Comparison of ENCODE assay signal across 8 cellular contexts in the genomic region with DNA sequence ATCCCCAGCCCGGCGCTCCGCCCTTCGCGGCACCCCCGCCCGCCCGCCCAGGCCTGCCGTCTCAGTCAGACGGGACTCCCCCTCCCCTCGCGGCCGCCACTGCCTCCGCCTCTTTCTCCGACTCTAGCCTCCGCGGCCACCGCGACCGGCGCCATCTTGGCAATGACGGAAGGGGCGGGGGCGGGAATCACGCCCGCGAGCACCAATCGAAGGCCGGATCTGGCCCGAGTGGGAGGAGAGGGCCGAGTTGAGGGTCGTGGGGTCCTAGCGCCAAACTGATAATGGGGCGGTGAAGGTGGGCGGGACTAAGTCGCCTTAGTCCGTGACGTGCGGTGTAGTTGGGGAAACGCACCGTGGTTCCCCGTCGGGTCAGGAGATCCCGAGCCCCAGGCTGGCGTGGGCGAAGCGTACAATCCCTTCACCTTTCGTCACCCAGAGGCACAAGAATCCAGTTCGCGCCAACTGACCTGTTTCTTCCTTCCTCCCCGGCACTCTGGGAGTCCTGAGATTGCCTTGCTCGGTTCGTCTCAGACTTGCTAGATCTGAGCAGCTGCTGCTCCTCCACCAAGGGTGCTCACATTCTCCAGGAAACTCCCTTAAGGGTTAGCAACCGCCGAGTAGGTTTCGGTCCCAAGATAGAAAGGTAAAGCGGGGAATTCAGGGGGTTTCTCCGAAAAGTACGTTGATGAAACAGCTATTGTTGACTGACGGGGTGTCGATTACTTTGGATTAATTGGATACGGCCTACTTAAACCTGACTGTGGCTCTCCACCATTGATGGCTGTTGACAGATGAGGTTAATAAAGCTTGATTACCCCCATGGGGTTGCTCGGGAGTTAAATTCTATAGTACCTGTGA. TPM values are rescaled to one million over a fixed set of nuclear protein-coding genes. Genes with fewer than 3 reads are reported as not detected.
A peak's percentile ranks its signal among the peaks of the same experiment; 100 is the strongest.
DNase-seq lines count a peak whose midpoint lies in the region; ATAC-seq and TF ChIP-seq lines count a peak whose summit lies in the region.

A gene (minus strand): TSS at position 164 of the 858 bp plus-strand sequence. CDS start 35,843 bp downstream, outside the sequence.

- H2AFZ ChIP-seq in PC-9 = peak within 1 kb of the TSS; percentile 86

- H3K27me3 Mint-ChIP-seq in activated T-cell treated with anti-CD3 and anti-CD28 coated beads, Interleukin-2, amount 50 U/mL, for 24 hours = no peaks in the 10 kb centered on the region

- H3K27ac Mint-ChIP-seq in activated T-cell treated with anti-CD3 and anti-CD28 coated beads, Interleukin-2, amount 50 U/mL, for 24 hours = peak within 1 kb of the TSS; percentile 99

- no peaks in the 10 kb centered on the region for H3K9me3 Mint-ChIP-seq in activated T-cell treated with anti-CD3 and anti-CD28 coated beads, Interleukin-2, amount 50 U/mL, for 24 hours

- H3K4me3 ChIP-seq in Jurkat, Clone E6-1 (ENCODE audit: low read length) = peak within 1 kb of the TSS; percentile 93
- peak within 1 kb of the TSS; percentile 86 for H3K4me3 ChIP-seq in PC-9
- peak within 1 kb of the TSS; percentile 83 for H3K4me3 ChIP-seq in mucosa of stomach (ENCODE audit: low read length)

- H4K20me1 ChIP-seq in PC-9 (ENCODE audit: insufficient read depth) = no peaks in the 10 kb centered on the region

- H3K79me2 ChIP-seq in PC-9 (ENCODE audit: low read depth) = peaks cover 31% of the 10 kb centered on the region

- no peaks in the 10 kb centered on the region; the same call in 1 of the 2 replicates for H3K9me2 ChIP-seq in PC-9 (ENCODE audit: insufficient read depth)

- peaks cover 18% of the 10 kb centered on the region; the same call in 1 of the 2 replicates for H3F3A ChIP-seq in PC-9 (ENCODE audit: insufficient read depth, low read depth)

- peak; percentile 78 for ATAC-seq in GM21619 (IDR thresholded peaks at IDR 0.05; ENCODE audit: unreplicated experiment)

- peak within 1 kb of the TSS; percentile 97 for H3K4me2 ChIP-seq in PC-9

- BruUV-seq in PC-9 (replicated peaks; lab: Mats Ljungman, UMichigan) = TSS peak; percentile 98

- TF ChIP-seq CTCF in PC-9 (conservative IDR thresholded peaks at IDR 0.05) = no peak

- H3K9ac ChIP-seq in mucosa of stomach (ENCODE audit: low read length) = peak within 1 kb of the TSS; percentile 89

- H3K4me1 ChIP-seq in PC-9 (replicated peaks; ENCODE audit: insufficient read depth) (peaks cover 41% of the 10 kb centered on the region), mucosa of stomach (ENCODE audit: control insufficient read depth, insufficient read depth, low read length) (peaks cover 9% of the 10 kb centered on the region)

- POLR2A ChIA-PET in PC-9 (lab: Charles Lee; ENCODE audit: unreplicated experiment) = interaction anchor here (0.6 kb wide), 1 partner anchor 138 kb away, joined by 16 read pairs; no protein-coding TSS in a partner anchor

- H3K36me3 ChIP-seq in PC-9 (ENCODE audit: low read depth) (no peaks in the 10 kb centered on the region), mucosa of stomach (ENCODE audit: control insufficient read depth, insufficient read depth, low read length) (no peaks in the 10 kb centered on the region)

- H3K4me3 Mint-ChIP-seq in activated T-cell treated with anti-CD3 and anti-CD28 coated beads, Interleukin-2, amount 50 U/mL, for 24 hours = peak within 1 kb of the TSS; percentile 89

- H3K27ac ChIP-seq in PC-9 = peak within 1 kb of the TSS; percentile 77

- peak; percentile 87 for DNase-seq in DMS153 (lab: John Stamatoyannopoulos, UW)
- peak; percentile 96 for DNase-seq in Jurkat, Clone E6-1 (ENCODE audit: low read depth, low spot score)
- peak; percentile 86 to 97 for DNase-seq in PC-9
- peak; percentile 99 for DNase-seq in activated T-cell treated with anti-CD3 and anti-CD28 coated beads, Interleukin-2, amount 50 U/mL, for 24 hours
- peak; percentile 99 for DNase-seq in erythroblast (lab: John Stamatoyannopoulos, UW)
- peak; percentile 97 for DNase-seq in stimulated activated CD8-positive, alpha-beta memory T cell treated with anti-CD3 and anti-CD28 coated beads, Interleukin-7, amount 100 ng/mL, for 1 hour (ENCODE audit: low read depth in 2 of 2)

- peak; percentile 99 for TF ChIP-seq POLR2A in erythroblast (IDR thresholded peaks at IDR 0.05; ENCODE audit: low read length)

- CTCF ChIA-PET in PC-9 (lab: Charles Lee) = interaction anchor here (0.6 to 0.9 kb wide), 2 partner anchors 41 to 78 kb away, joined by 7 to 11 read pairs; no protein-coding TSS in a partner anchor

- H3K9me3 ChIP-seq in PC-9 (ENCODE audit: insufficient read depth, low read depth) (no peaks in the 10 kb centered on the region), mucosa of stomach (ENCODE audit: control insufficient read depth, low read length) (no peaks in the 10 kb centered on the region)

- intact Hi-C loops in PC-9 (cut with micrococcal nuclease; ENCODE audit: unreplicated experiment) = loop anchor here (1.0 to 5.0 kb wide), 3 partner anchors 40 to 77 kb away; a partner anchor contains a TSS

- no peaks in the 10 kb centered on the region for H3K27me3 ChIP-seq in PC-9 (ENCODE audit: insufficient read depth, low read depth)
- H3K27me3 ChIP-seq in mucosa of stomach (ENCODE audit: control insufficient read depth, insufficient read depth, low read length) = no peaks in the 10 kb centered on the region

- peaks cover 24% of the 10 kb centered on the region for H3K36me3 Mint-ChIP-seq in activated T-cell treated with anti-CD3 and anti-CD28 coated beads, Interleukin-2, amount 50 U/mL, for 24 hours (ENCODE audit: low read depth)

- H3K4me1 Mint-ChIP-seq in activated T-cell treated with anti-CD3 and anti-CD28 coated beads, Interleukin-2, amount 50 U/mL, for 24 hours (ENCODE audit: low read depth) = peaks cover 67% of the 10 kb centered on the region

RNA-seq across cellular contexts. Expression of the gene that starts here (rescaled TPM):
- polyA plus RNA-seq in Jurkat, Clone E6-1 (2012; ENCODE audit: insufficient read depth, insufficient read length) = 14.8 TPM
- 12.6 and 16.3 TPM in 2 replicates for total RNA-seq in PC-9 (2021)

Comparison
In these comparisons a context has a peak if more than half of its experiments do, and no peak if none do; other contexts are left out.
1. Peak in every context shown above with its lines: DNase-seq, ATAC-seq, H3K4me3 ChIP-seq and H3K27ac ChIP-seq.